Comparison of ENCODE assay signal across 12 cellular contexts in genomic region chr10:85646312-85646711, GRCh38.
A peak's percentile ranks its signal among the peaks of the same experiment; 100 is the strongest.
DNase-seq lines count a peak whose midpoint lies in the region; ATAC-seq and TF ChIP-seq lines count a peak whose summit lies in the region.
"Had no signal": no experiment of that assay in that cellular context is flagged by ENCODE, and none has a peak within 500 bp of the region (broad histone marks: within the 10 kb centered on the region; RNA-seq: fewer than 3 reads in every experiment).

No MANE protein-coding gene starts in this region.

- no peak overlapping the region for H3K27ac ChIP-seq in mammary epithelial cell (ENCODE audit: insufficient read depth, low read depth, low read length)
- H3K27ac ChIP-seq: pancreas had no signal

- TF ChIP-seq CTCF in mammary epithelial cell (conservative IDR thresholded peaks at IDR 0.05 in 1 of 2, IDR thresholded peaks at IDR 0.05 in 1 of 2; ENCODE audit: extremely low read depth in 1 of 2, insufficient read depth in 1 of 2, low read depth in 1 of 2, low read length in 2 of 2) = no peak

- H3K9ac ChIP-seq in mammary epithelial cell (ENCODE audit: insufficient read depth, low read length) = no peak overlapping the region

- no peak for ATAC-seq in GM21786 (IDR thresholded peaks at IDR 0.05; ENCODE audit: unreplicated experiment)
- ATAC-seq in HG03045 (IDR thresholded peaks at IDR 0.05; ENCODE audit: unreplicated experiment) = no peak
- ATAC-seq: pancreas had no signal

- no peak overlapping the region for H3K4me3 ChIP-seq in mammary epithelial cell (replicated peaks in 1 of 3; ENCODE audit: insufficient read depth in 1 of 3, low read depth in 2 of 3, low read length in 3 of 3)
- H3K4me3 ChIP-seq: pancreas had no signal

- no peaks in the 10 kb centered on the region for H3K9me3 ChIP-seq in mammary epithelial cell (replicated peaks; ENCODE audit: insufficient read depth, low read length)
- H3K9me3 ChIP-seq: pancreas had no signal

- no peaks in the 10 kb centered on the region for H3K27me3 ChIP-seq in mammary epithelial cell (ENCODE audit: insufficient read depth, low read length)
- H3K27me3 ChIP-seq: pancreas had no signal

- peaks cover 30% of the 10 kb centered on the region for H3K4me1 ChIP-seq in mammary epithelial cell (ENCODE audit: insufficient read depth, low read length)

- CTCF ChIA-PET in mammary epithelial cell (lab: Charles Lee; ENCODE audit: low non-redundant PET) = no interaction called here

- DNase-seq in H4 (ENCODE audit: low spot score) (peak; percentile 71), NCI-H2196 (lab: John Stamatoyannopoulos, UW; ENCODE audit: unreplicated experiment) (peak; percentile 34), mammary epithelial cell (peak; percentile 50), putamen (ENCODE audit: low spot score) (peak; percentile 53), iPS-NIHi11 (ENCODE audit: low spot score) (no peak)
- no peak for DNase-seq in stimulated activated naive CD4-positive, alpha-beta T cell (lab: John Stamatoyannopoulos, UW)
- DNase-seq: activated T-cell treated with anti-CD3 and anti-CD28 coated beads, Interleukin-2, amount 50 U/mL, for 1 hour; DND-41; pancreas; stimulated activated CD4-positive, alpha-beta T cell treated with anti-CD3 and anti-CD28 coated beads, Interleukin-4, amount 100 ng/mL, for 1 hour had no signal

- no peak overlapping the region for H3K4me2 ChIP-seq in mammary epithelial cell (ENCODE audit: insufficient read depth, low read depth, low read length)

- no peaks in the 10 kb centered on the region for H3K79me2 ChIP-seq in mammary epithelial cell (ENCODE audit: insufficient read depth, low read length)

- dilution Hi-C loops in mammary epithelial cell (cut with HindIII; ENCODE audit: low sequenced_read_pairs) = no loop called here

- WGBS in mammary epithelial cell (ENCODE audit: low coverage, missing lambda C conversion rate) = no CpG with 5 or more reads among the region's 4 CpGs

- H3K36me3 ChIP-seq in mammary epithelial cell (ENCODE audit: insufficient read depth, low read length) = no peaks in the 10 kb centered on the region
- H3K36me3 ChIP-seq: pancreas had no signal

- in situ Hi-C loops in mammary epithelial cell (cut with MboI; ENCODE audit: low sequenced_read_pairs in 2 of 2) = no loop called here

- no TSS peak for BruUV-seq in mammary epithelial cell (replicated peaks; lab: Mats Ljungman, UMichigan)

- no peak overlapping the region for H2AFZ ChIP-seq in mammary epithelial cell (ENCODE audit: low read depth, low read length)

- H4K20me1 ChIP-seq in mammary epithelial cell (ENCODE audit: insufficient read depth, low read length) = no peaks in the 10 kb centered on the region

- intact Hi-C loops in mammary epithelial cell (cut with micrococcal nuclease) = loop anchor here (10.0 kb wide), 2 partner anchors 328 to 1102 kb away; no protein-coding TSS in a partner anchor

Comparison
In these comparisons a context has a peak if more than half of its experiments do, and no peak if none do; other contexts are left out.
1. DNase-seq: peak in H4 (single experiment), NCI-H2196 (single experiment), mammary epithelial cell (single experiment) and putamen (single experiment); none in iPS-NIHi11 (single experiment) and stimulated activated naive CD4-positive, alpha-beta T cell (0 of 6).